ENCODE assay signal across 8 cellular contexts in genomic region chr6:137811912-137812553, GRCh38. TPM values are rescaled to one million over a fixed set of nuclear protein-coding genes. Genes with fewer than 3 reads are reported as not detected.
DNase-seq lines count a peak whose midpoint lies in the region; ATAC-seq and TF ChIP-seq lines count a peak whose summit lies in the region.

No MANE protein-coding gene starts in this region.

- no peaks in the 10 kb centered on the region for H3K27me3 Mint-ChIP-seq in CD4-positive, CD25-positive, alpha-beta regulatory T cell
- no peaks in the 10 kb centered on the region for H3K27me3 Mint-ChIP-seq in activated naive CD8-positive, alpha-beta T cell
- no peaks in the 10 kb centered on the region for H3K27me3 Mint-ChIP-seq in naive thymus-derived CD4-positive, alpha-beta T cell

- POLR2A ChIA-PET in naive thymus-derived CD4-positive, alpha-beta T cell (lab: Charles Lee): interaction anchor here (2.4 to 6.9 kb wide), 3 partner anchors 12 to 58 kb away, joined by 8 to 40 read pairs (median 17); partner anchors contain the start of gene TNFAIP3

- peaks cover 39 to 55% (median 47%) of the 10 kb centered on the region in 4 donors for H3K4me1 Mint-ChIP-seq in CD4-positive, CD25-positive, alpha-beta regulatory T cell
- H3K4me1 Mint-ChIP-seq in activated naive CD8-positive, alpha-beta T cell (ENCODE audit: low read depth): peaks cover 60% of the 10 kb centered on the region
- peaks cover 27 to 61% (median 51%) of the 10 kb centered on the region in 7 donors for H3K4me1 Mint-ChIP-seq in naive thymus-derived CD4-positive, alpha-beta T cell

- peak overlapping the region in 3 of 4 donors; percentile 59 to 87 (median 79) for H3K4me3 Mint-ChIP-seq in CD4-positive, CD25-positive, alpha-beta regulatory T cell
- H3K4me3 Mint-ChIP-seq in activated naive CD8-positive, alpha-beta T cell: peak overlapping the region; percentile 65
- peak overlapping the region in 8 of 10 donors; percentile 71 to 84 (median 82) for H3K4me3 Mint-ChIP-seq in naive thymus-derived CD4-positive, alpha-beta T cell

- peaks cover 0 to 3% (median 0%) of the 10 kb centered on the region in 7 donors for H3K9me3 Mint-ChIP-seq in CD4-positive, CD25-positive, alpha-beta regulatory T cell
- H3K9me3 Mint-ChIP-seq in activated naive CD8-positive, alpha-beta T cell (ENCODE audit: low read depth): no peaks in the 10 kb centered on the region
- peaks cover 0 to 6% (median 0%) of the 10 kb centered on the region in 11 donors for H3K9me3 Mint-ChIP-seq in naive thymus-derived CD4-positive, alpha-beta T cell

- H3K27ac ChIP-seq in CD4-positive, CD25-positive, alpha-beta regulatory T cell (ENCODE audit: insufficient read depth, low read length, poor library complexity, severe bottlenecking): peak overlapping the region; percentile 91
- peak overlapping the region; percentile 79 for H3K27ac ChIP-seq in HL-60 (replicated peaks)
- peak overlapping the region; percentile 60 for H3K27ac ChIP-seq in naive thymus-derived CD4-positive, alpha-beta T cell (ENCODE audit: low read depth, low read length)

- H3K4me3 ChIP-seq in CD4-positive, CD25-positive, alpha-beta regulatory T cell (ENCODE audit: low read depth, low read length): peak overlapping the region; percentile 61
- H3K4me3 ChIP-seq in HL-60 (replicated peaks; ENCODE audit: insufficient read depth, low read length) (peak overlapping the region; percentile 19), HAP-1 (no peak overlapping the region)
- no peak overlapping the region for H3K4me3 ChIP-seq in naive thymus-derived CD4-positive, alpha-beta T cell (ENCODE audit: low read length)

- H3K27me3 ChIP-seq in CD4-positive, CD25-positive, alpha-beta regulatory T cell (ENCODE audit: control insufficient read depth, insufficient read depth, low read length): no peaks in the 10 kb centered on the region
- H3K27me3 ChIP-seq in HL-60 (ENCODE audit: insufficient read depth, poor library complexity, severe bottlenecking) (no peaks in the 10 kb centered on the region), HAP-1 (ENCODE audit: low read depth) (peaks cover 5% of the 10 kb centered on the region)
- no peaks in the 10 kb centered on the region for H3K27me3 ChIP-seq in naive thymus-derived CD4-positive, alpha-beta T cell (ENCODE audit: control insufficient read depth in 2 of 2, insufficient read depth in 2 of 2, low read length in 2 of 2)

- H3K9me3 ChIP-seq in CD4-positive, CD25-positive, alpha-beta regulatory T cell (ENCODE audit: control insufficient read depth in 2 of 2, low read length in 2 of 2): no peaks in the 10 kb centered on the region
- no peaks in the 10 kb centered on the region for H3K9me3 ChIP-seq in naive thymus-derived CD4-positive, alpha-beta T cell (ENCODE audit: control insufficient read depth in 2 of 3, low read length in 3 of 3)
- no peaks in the 10 kb centered on the region for H3K9me3 ChIP-seq in HAP-1

- in situ Hi-C loops in HAP-1 (cut with MboI; ENCODE audit: low sequenced_read_pairs): no loop called here

- intact Hi-C loops in naive thymus-derived CD4-positive, alpha-beta T cell (cut with micrococcal nuclease): loop anchor here (1.0 to 10.0 kb wide), 7 partner anchors 7 to 593 kb away; partner anchors contain the start of genes HEBP2 (in 1 of the 2) and TNFAIP3 (in 1 of the 2)

- no peaks in the 10 kb centered on the region for H3K36me3 ChIP-seq in CD4-positive, CD25-positive, alpha-beta regulatory T cell (ENCODE audit: control insufficient read depth, insufficient read depth, low read length)
- no peaks in the 10 kb centered on the region for H3K36me3 ChIP-seq in naive thymus-derived CD4-positive, alpha-beta T cell (ENCODE audit: control insufficient read depth in 2 of 3, insufficient read depth in 3 of 3, low read length in 3 of 3)
- H3K36me3 ChIP-seq in HAP-1 (replicated peaks): no peaks in the 10 kb centered on the region

- DNase-seq in CD4-positive, CD25-positive, alpha-beta regulatory T cell: no peak
- peak in 1 of 2 experiments; percentile 38 for DNase-seq in HL-60 (ENCODE audit: low read depth in 1 of 2, low spot score in 1 of 2)
- DNase-seq in naive thymus-derived CD4-positive, alpha-beta T cell: no peak
- no peak for DNase-seq in NCI-H2029 treated with DMSO at 0.1 percent for 48 hours (lab: John Stamatoyannopoulos, UW)
- DNase-seq in HAP-1 (ENCODE audit: low spot score in 2 of 2): no peak
- no peak for DNase-seq in NCI-H2196 (lab: John Stamatoyannopoulos, UW; ENCODE audit: unreplicated experiment)

- H3K27ac Mint-ChIP-seq in CD4-positive, CD25-positive, alpha-beta regulatory T cell: peak overlapping the region; percentile 97 to 100 (median 99)
- peak overlapping the region; percentile 98 for H3K27ac Mint-ChIP-seq in activated naive CD8-positive, alpha-beta T cell
- peak overlapping the region; percentile 89 to 96 (median 93) for H3K27ac Mint-ChIP-seq in naive thymus-derived CD4-positive, alpha-beta T cell

- no peak for ATAC-seq in CD4-positive, CD25-positive, alpha-beta regulatory T cell (ENCODE audit: low read depth in 2 of 2)
- ATAC-seq in naive thymus-derived CD4-positive, alpha-beta T cell: peak; percentile 10
- ATAC-seq in HG03159 (IDR thresholded peaks at IDR 0.05; ENCODE audit: unreplicated experiment): no peak

- no peaks in the 10 kb centered on the region for H3K36me3 Mint-ChIP-seq in CD4-positive, CD25-positive, alpha-beta regulatory T cell
- no peaks in the 10 kb centered on the region for H3K36me3 Mint-ChIP-seq in activated naive CD8-positive, alpha-beta T cell
- H3K36me3 Mint-ChIP-seq in naive thymus-derived CD4-positive, alpha-beta T cell: peaks cover 0 to 8% (median 0%) of the 10 kb centered on the region in 5 donors

- peaks cover 44% of the 10 kb centered on the region for H3K4me1 ChIP-seq in CD4-positive, CD25-positive, alpha-beta regulatory T cell (ENCODE audit: control insufficient read depth, insufficient read depth, low read length, poor library complexity, severe bottlenecking)
- H3K4me1 ChIP-seq in naive thymus-derived CD4-positive, alpha-beta T cell (ENCODE audit: control insufficient read depth in 2 of 2, insufficient read depth in 2 of 2, low read length in 2 of 2): peaks cover 17 to 23% of the 10 kb centered on the region in 2 donors
- H3K4me1 ChIP-seq in HAP-1: no peaks in the 10 kb centered on the region

- CTCF ChIA-PET in naive thymus-derived CD4-positive, alpha-beta T cell (lab: Charles Lee): interaction anchor here (0.8 to 3.3 kb wide), 5 partner anchors 9 to 55 kb away, joined by 3 to 14 read pairs (median 7); partner anchors contain the start of gene TNFAIP3

- no peak for TF ChIP-seq CTCF in HL-60 (IDR thresholded peaks at IDR 0.05; ENCODE audit: insufficient read depth, low read length)

RNA-seq across cellular contexts. Expression of gene TNFAIP3, which starts 55.0 kb away (rescaled TPM):
- 3,783 TPM for total RNA-seq in CD4-positive, CD25-positive, alpha-beta regulatory T cell
- polyA plus RNA-seq in CD4-positive, CD25-positive, alpha-beta regulatory T cell: 100 to 1,000 TPM in 2 of 4 donors, 10 to 100 TPM in 2; 70.5 to 103 (median 86.4) TPM
- 1,000 to 10,000 TPM in 2 of 5 experiments, 100 to 1,000 TPM in 3; 135 to 2,915 (median 141) TPM for total RNA-seq in naive thymus-derived CD4-positive, alpha-beta T cell
- 10 to 100 TPM; 66.6 to 90.5 TPM for polyA plus RNA-seq in naive thymus-derived CD4-positive, alpha-beta T cell

Comparison
In these comparisons a context has a peak if more than half of its experiments do, and no peak if none do; other contexts are left out.
1. H3K4me3 ChIP-seq: peak in CD4-positive, CD25-positive, alpha-beta regulatory T cell (single experiment) and HL-60 (single experiment); none in naive thymus-derived CD4-positive, alpha-beta T cell (single experiment) and HAP-1 (single experiment).
2. Peak in every context shown above with its lines, with median percentiles within 50 percentile points of each other: H3K27ac ChIP-seq, H3K27ac Mint-ChIP-seq and H3K4me3 Mint-ChIP-seq.